8 cellular contexts compared by ENCODE assay signal in genomic region chr5:88666761-88667186, GRCh38.
A peak's percentile ranks its signal among the peaks of the same experiment; 100 is the strongest.
DNase-seq lines count a peak whose midpoint lies in the region; ATAC-seq lines count a peak whose summit lies in the region.

No MANE protein-coding gene starts in this region.

- H3K36me3 Mint-ChIP-seq in activated T-helper 1 cell treated with anti-CD3 and anti-CD28 coated beads, Interleukin-12 subunit alpha, Interleukin-12 subunit beta, Interleukin-2, Interleukin-4 antibody, amounts not matched to agents 30 ng/mL and 10 ng/mL and 1 ng/mL, durations not matched to agents 14 hours and 24 hours and 36 hours (ENCODE audit: low read depth), result peaks cover 4% of the 10 kb centered on the region

- H3K36me3 ChIP-seq in ACC112 (ENCODE audit: insufficient read depth, low read length), result no peaks in the 10 kb centered on the region

- no peak overlapping the region for H2AFZ ChIP-seq in ACC112 (ENCODE audit: low read length, unreplicated experiment)

- H3K79me2 ChIP-seq in ACC112 (ENCODE audit: control insufficient read depth, insufficient read depth, low read length, unreplicated experiment), result no peaks in the 10 kb centered on the region

- peaks cover 87% of the 10 kb centered on the region for H3K27me3 Mint-ChIP-seq in activated T-helper 1 cell treated with anti-CD3 and anti-CD28 coated beads, Interleukin-12 subunit alpha, Interleukin-12 subunit beta, Interleukin-2, Interleukin-4 antibody, amounts not matched to agents 30 ng/mL and 10 ng/mL and 1 ng/mL, durations not matched to agents 14 hours and 24 hours and 36 hours (ENCODE audit: insufficient read depth)

- peak overlapping the region; percentile 29 for H3K27ac Mint-ChIP-seq in activated T-helper 1 cell treated with anti-CD3 and anti-CD28 coated beads, Interleukin-12 subunit alpha, Interleukin-12 subunit beta, Interleukin-2, Interleukin-4 antibody, amounts not matched to agents 30 ng/mL and 10 ng/mL and 1 ng/mL, durations not matched to agents 14 hours and 24 hours and 36 hours

- H3K4me3 Mint-ChIP-seq in activated T-helper 1 cell treated with anti-CD3 and anti-CD28 coated beads, Interleukin-12 subunit alpha, Interleukin-12 subunit beta, Interleukin-2, Interleukin-4 antibody, amounts not matched to agents 30 ng/mL and 10 ng/mL and 1 ng/mL, durations not matched to agents 14 hours and 24 hours and 36 hours, result peak overlapping the region; percentile 81

- ATAC-seq in GM19324 (IDR thresholded peaks at IDR 0.05; ENCODE audit: low FRiP score, unreplicated experiment) (peak; percentile 46), HG03378 (IDR thresholded peaks at IDR 0.05; ENCODE audit: unreplicated experiment) (peak; percentile 56), left colon (peak; percentile 45)

- no peaks in the 10 kb centered on the region for H3K9me3 Mint-ChIP-seq in activated T-helper 1 cell treated with anti-CD3 and anti-CD28 coated beads, Interleukin-12 subunit alpha, Interleukin-12 subunit beta, Interleukin-2, Interleukin-4 antibody, amounts not matched to agents 30 ng/mL and 10 ng/mL and 1 ng/mL, durations not matched to agents 14 hours and 24 hours and 36 hours

- peak overlapping the region; percentile 72 for H3K4me3 ChIP-seq in ACC112 (ENCODE audit: low read depth, low read length)

- intact Hi-C loops in activated T-helper 1 cell treated with anti-CD3 and anti-CD28 coated beads, Interleukin-12 subunit alpha, Interleukin-12 subunit beta, Interleukin-2, Interleukin-4 antibody, amounts not matched to agents 30 ng/mL and 10 ng/mL and 1 ng/mL, durations not matched to agents 14 hours and 24 hours and 36 hours (cut with micrococcal nuclease), result loop anchor here (1.0 to 10.0 kb wide), 5 partner anchors 11 to 1252 kb away; partner anchors contain the start of genes CCNH and TMEM161B
- intact Hi-C loops in left colon (cut with DNase I, micrococcal nuclease), result no loop called here

- DNase-seq in activated T-helper 1 cell treated with anti-CD3 and anti-CD28 coated beads, Interleukin-12 subunit alpha, Interleukin-12 subunit beta, Interleukin-2, Interleukin-4 antibody, amounts not matched to agents 30 ng/mL and 10 ng/mL and 1 ng/mL, durations not matched to agents 14 hours and 24 hours and 36 hours (ENCODE audit: low spot score), result no peak
- DNase-seq in left colon (no peak), COLO829 (ENCODE audit: low spot score) (no peak), kidney tubule cell (ENCODE audit: low spot score) (no peak), middle frontal gyrus (ENCODE audit: extremely low spot score, low spot score) (no peak)

- no peak overlapping the region for H3K27ac ChIP-seq in ACC112 (ENCODE audit: low read depth, low read length)

- H3K4me1 ChIP-seq in ACC112 (ENCODE audit: control insufficient read depth, insufficient read depth, low read length, unreplicated experiment), result no peaks in the 10 kb centered on the region

- peaks cover 99% of the 10 kb centered on the region for H3K27me3 ChIP-seq in ACC112 (ENCODE audit: insufficient read depth, low read length)

- peaks cover 30% of the 10 kb centered on the region for H3K4me1 Mint-ChIP-seq in activated T-helper 1 cell treated with anti-CD3 and anti-CD28 coated beads, Interleukin-12 subunit alpha, Interleukin-12 subunit beta, Interleukin-2, Interleukin-4 antibody, amounts not matched to agents 30 ng/mL and 10 ng/mL and 1 ng/mL, durations not matched to agents 14 hours and 24 hours and 36 hours (ENCODE audit: low read depth)
